8 cellular contexts compared by ENCODE assay signal in genomic region chr15:38440353-38441129, GRCh38. TPM values are rescaled to one million over a fixed set of nuclear protein-coding genes. Genes with fewer than 3 reads are reported as not detected.
DNase-seq lines count a peak whose midpoint lies in the region; ATAC-seq and TF ChIP-seq lines count a peak whose summit lies in the region.

No MANE protein-coding gene starts in this region.

- H3K36me3 ChIP-seq in NT2/D1 (ENCODE audit: insufficient read depth, insufficient read length, low read length) = no peaks in the 10 kb centered on the region
- H3K36me3 ChIP-seq in neutrophil = no peaks in the 10 kb centered on the region

- H3K4me1 ChIP-seq in NT2/D1 (ENCODE audit: insufficient read depth, insufficient read length) = no peaks in the 10 kb centered on the region
- peaks cover 25 to 28% of the 10 kb centered on the region in 2 experiments for H3K4me1 ChIP-seq in neutrophil (ENCODE audit: control insufficient read depth in 1 of 2, insufficient read depth in 1 of 2, low read depth in 1 of 2, low read length in 1 of 2)

- TF ChIP-seq CTCF in fibroblast of the aortic adventitia (IDR thresholded peaks at IDR 0.05; ENCODE audit: insufficient read depth, low read length) (peak; percentile 97), neutrophil (IDR thresholded peaks at IDR 0.05) (peak; percentile 93)

- H3K9me3 ChIP-seq in NT2/D1 (ENCODE audit: insufficient read depth, low read length) (no peaks in the 10 kb centered on the region), neutrophil (no peaks in the 10 kb centered on the region)

- peak; percentile 63 for ATAC-seq in GM21360 (IDR thresholded peaks at IDR 0.05; ENCODE audit: unreplicated experiment)
- ATAC-seq in HG03469 (IDR thresholded peaks at IDR 0.05; ENCODE audit: unreplicated experiment) = no peak

- DNase-seq in DMS 273 (lab: John Stamatoyannopoulos, UW; ENCODE audit: unreplicated experiment) (peak; percentile 61), HS-27A (ENCODE audit: low read depth) (peak; percentile 29), NT2/D1 (ENCODE audit: low read depth, low spot score) (peak; percentile 27), activated T-cell treated with anti-CD3 and anti-CD28 coated beads for 24 hours (ENCODE audit: low read depth) (peak; percentile 40), fibroblast of the aortic adventitia (ENCODE audit: low read depth) (peak; percentile 73)

- H3K9ac ChIP-seq in NT2/D1 (ENCODE audit: insufficient read length, low read depth) = no peak overlapping the region

- H3K27me3 ChIP-seq in NT2/D1 (ENCODE audit: insufficient read depth, insufficient read length) (no peaks in the 10 kb centered on the region), neutrophil (no peaks in the 10 kb centered on the region)

- H3K27ac ChIP-seq in neutrophil = peak overlapping the region; percentile 48

- H3K4me3 ChIP-seq in NT2/D1 (ENCODE audit: insufficient read length, low read depth) (no peak overlapping the region), fibroblast of the aortic adventitia (ENCODE audit: low read depth, low read length) (no peak overlapping the region), neutrophil (ENCODE audit: low read depth in 1 of 2, low read length in 1 of 2) (peak overlapping the region in 1 of 2 experiments; percentile 22)

RNA-seq across cellular contexts. Expression of gene FAM98B, which starts 13.4 kb away (rescaled TPM):
- total RNA-seq in fibroblast of the aortic adventitia (ENCODE audit: low replicate concordance) = 6.5 and 8.9 TPM in 2 replicates
